Comparison of ENCODE assay signal across 8 cellular contexts in the genomic region with DNA sequence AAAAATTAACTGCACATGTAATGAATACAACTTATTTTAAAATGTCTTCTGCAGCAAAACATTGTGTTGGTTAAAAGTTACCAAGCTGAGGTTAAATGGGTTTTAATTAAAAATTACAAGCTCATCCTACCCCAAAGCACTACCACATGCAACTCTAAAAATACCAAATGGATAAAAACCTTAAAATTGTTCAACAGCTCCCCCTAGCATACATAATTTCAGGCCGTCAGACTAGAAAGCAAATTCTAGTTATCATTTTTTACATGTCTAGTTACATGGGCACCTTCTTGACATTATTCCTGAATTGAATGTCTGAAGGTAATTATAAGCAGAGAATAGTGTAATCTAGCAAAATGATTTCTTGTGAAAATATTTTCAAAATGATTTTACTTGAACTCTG.
DNase-seq lines count a peak whose midpoint lies in the region; ATAC-seq and TF ChIP-seq lines count a peak whose summit lies in the region.

No MANE protein-coding gene starts in this region.

- no peak overlapping the region for H3K4me3 ChIP-seq in fibroblast of villous mesenchyme (ENCODE audit: low read depth, low read length)

- TF ChIP-seq CTCF in fibroblast of villous mesenchyme (IDR thresholded peaks at IDR 0.05; ENCODE audit: insufficient read depth, low read depth, low read length) (peak; percentile 56), omental fat pad (IDR thresholded peaks at IDR 0.05) (no peak)

- peak; percentile 13 for DNase-seq in SIG-M5 treated with dmso at 0.1 percent for 504 hours (lab: John Stamatoyannopoulos, UW; ENCODE audit: unreplicated experiment)
- DNase-seq in SIG-M5 (lab: John Stamatoyannopoulos, UW), result no peak
- peak; percentile 7 for DNase-seq in OCI-M2 (lab: John Stamatoyannopoulos, UW; ENCODE audit: unreplicated experiment)
- peak; percentile 58 for DNase-seq in fibroblast of villous mesenchyme (ENCODE audit: low read depth)
- DNase-seq in superior temporal gyrus (ENCODE audit: extremely low spot score), result peak; percentile 79
- DNase-seq in NK-92 treated with Interleukin-12 subunit alpha and Interleukin-12 subunit beta, amount 100 ng/mL, for 24 hours (lab: John Stamatoyannopoulos, UW), result no peak
- DNase-seq in omental fat pad (ENCODE audit: low spot score), result no peak

- ATAC-seq in HG02759 (IDR thresholded peaks at IDR 0.05; ENCODE audit: unreplicated experiment) (no peak), omental fat pad (ENCODE audit: low FRiP score) (no peak)

Comparison
In these comparisons a context has a peak if more than half of its experiments do, and no peak if none do; other contexts are left out.
1. DNase-seq: peak in SIG-M5 treated with dmso at 0.1 percent for 504 hours (single experiment), OCI-M2 (single experiment), fibroblast of villous mesenchyme (single experiment) and superior temporal gyrus (single experiment); none in SIG-M5 (single experiment), NK-92 treated with Interleukin-12 subunit alpha and Interleukin-12 subunit beta, amount 100 ng/mL, for 24 hours (single experiment) and omental fat pad (single experiment).